12 cellular contexts compared by ENCODE assay signal in the genomic region with DNA sequence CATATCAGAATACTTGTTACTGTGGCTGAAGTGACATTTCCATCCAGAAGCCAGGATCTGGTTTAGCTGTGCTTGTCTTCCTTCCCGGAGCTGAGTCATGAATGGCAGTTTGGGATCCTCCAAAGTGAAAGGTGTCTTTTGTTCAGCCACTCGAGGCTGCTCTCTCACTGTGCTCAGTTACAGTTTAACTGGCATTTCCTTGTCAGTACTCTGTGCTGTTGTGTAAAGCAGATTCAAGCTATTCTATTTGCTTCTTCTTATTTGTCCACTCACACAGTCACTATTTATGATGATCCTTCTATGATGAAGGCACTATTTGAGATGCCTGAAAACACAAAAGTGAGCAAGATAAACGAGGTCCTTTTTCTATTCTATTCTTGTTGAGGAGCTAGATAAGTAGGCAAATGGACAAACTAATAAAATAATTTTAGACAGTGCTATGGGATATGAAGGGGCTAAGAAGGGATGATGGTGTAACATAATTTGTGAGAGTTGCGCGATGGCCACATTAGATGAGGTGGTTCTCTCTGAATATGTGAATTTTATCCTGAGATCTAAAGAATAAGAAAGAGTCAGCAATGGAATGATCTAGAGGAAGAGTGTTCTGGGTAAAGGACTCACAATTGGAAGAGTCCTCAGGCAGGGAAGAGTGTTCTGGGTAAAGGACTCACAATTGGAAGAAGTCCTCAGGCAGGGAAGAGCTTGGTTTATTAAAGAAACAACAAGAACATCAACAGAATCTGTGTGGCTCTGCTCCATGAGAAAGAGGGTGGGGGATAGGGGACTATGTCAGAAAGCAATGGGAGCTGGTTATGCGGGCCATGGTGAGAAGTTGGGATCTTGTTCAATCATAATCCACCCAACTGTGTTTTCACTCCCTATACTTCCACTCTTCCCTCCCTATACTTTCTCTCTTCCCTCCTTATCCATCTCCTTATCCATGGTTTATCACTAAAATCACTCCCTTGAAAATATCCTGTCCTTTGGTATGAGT. TPM values are rescaled to one million over a fixed set of nuclear protein-coding genes. Genes with fewer than 3 reads are reported as not detected.
DNase-seq lines count a peak whose midpoint lies in the region; ATAC-seq, FAIRE-seq and TF ChIP-seq lines count a peak whose summit lies in the region.
"Had no signal": no experiment of that assay in that cellular context is flagged by ENCODE, and none has a peak within 500 bp of the region (broad histone marks: within the 10 kb centered on the region; RNA-seq: fewer than 3 reads in every experiment).

No MANE protein-coding gene starts in this region.

- CTCF ChIA-PET in GM10248 (lab: Yijun Ruan, JAX), result interaction anchor here (1.1 to 1.3 kb wide), 2 partner anchors 29 to 30 kb away, joined by 3 to 4 read pairs; no protein-coding TSS in a partner anchor

- DNase-seq in ACHN, result peak; percentile 66
- DNase-seq in HCEC 1CT, result peak; percentile 44
- DNase-seq in brain microvascular endothelial cell, result no peak
- no peak for DNase-seq in lower lobe of right lung
- DNase-seq in GM10248 (ENCODE audit: extremely low spot score), result no peak
- no peak for DNase-seq in KG1 (lab: John Stamatoyannopoulos, UW)
- DNase-seq in GM12891 (ENCODE audit: insufficient read length, low spot score), result no peak
- DNase-seq: activated T-cell treated with anti-CD3 and anti-CD28 coated beads, Interleukin-2, amount 50 U/mL, for 24 hours; NCI-H1436 had no signal

- H3K27me3 ChIP-seq in brain microvascular endothelial cell (replicated peaks), result no peaks in the 10 kb centered on the region
- no peaks in the 10 kb centered on the region for H3K27me3 ChIP-seq in lower lobe of right lung (ENCODE audit: low read depth)

- no peak for FAIRE-seq in GM12891 (lab: Jason Lieb, UNC)

- POLR2A ChIA-PET in GM10248 (lab: Yijun Ruan, JAX), result no interaction called here

- TF ChIP-seq CTCF in brain microvascular endothelial cell (IDR thresholded peaks at IDR 0.05; ENCODE audit: low read depth, low read length, missing control alignments) (no peak), lower lobe of right lung (IDR thresholded peaks at IDR 0.05) (no peak), GM10248 (IDR thresholded peaks at IDR 0.05; ENCODE audit: control extremely low read depth, extremely low read depth, low read depth, missing control alignments) (no peak)

- H3K4me3 ChIP-seq in brain microvascular endothelial cell (ENCODE audit: low read depth, low read length) (no peak overlapping the region), lower lobe of right lung (no peak overlapping the region)
- H3K4me3 ChIP-seq: thoracic aorta had no signal

- H3K27ac ChIP-seq in brain microvascular endothelial cell (peak overlapping the region; percentile 87), lower lobe of right lung (peak overlapping the region; percentile 28)
- H3K27ac ChIP-seq: thoracic aorta had no signal

- peak; percentile 44 to 50 for ATAC-seq in lower lobe of right lung
- ATAC-seq in HG03521 (IDR thresholded peaks at IDR 0.05; ENCODE audit: unreplicated experiment), result no peak

- no peak for TF ChIP-seq POLR2A in GM12891 (IDR thresholded peaks at IDR 0.05; ENCODE audit: low read depth, low read length)

- in situ Hi-C loops in ACHN (cut with HindIII; ENCODE audit: low pct_ligation_motif_present, low pct_unique_long_range_greater_than_20kb, low sequenced_read_pairs) (no loop called here), brain microvascular endothelial cell (cut with HindIII; ENCODE audit: low pct_ligation_motif_present, low sequenced_read_pairs) (no loop called here)

- no peaks in the 10 kb centered on the region for H3K36me3 ChIP-seq in brain microvascular endothelial cell (replicated peaks)
- H3K36me3 ChIP-seq in lower lobe of right lung, result no peaks in the 10 kb centered on the region
- H3K36me3 ChIP-seq: thoracic aorta had no signal

- no peaks in the 10 kb centered on the region for H3K9me3 ChIP-seq in lower lobe of right lung
- H3K9me3 ChIP-seq: thoracic aorta had no signal

- intact Hi-C loops in lower lobe of right lung (cut with DNase I), result no loop called here

- H3K4me1 ChIP-seq in lower lobe of right lung, result peaks cover 16% of the 10 kb centered on the region

TF ChIP-seq in GM12891, 5 proteins besides CTCF, POLR2A, EP300 and RAD21:
- TF ChIP-seq POU2F2 (IDR thresholded peaks at IDR 0.05; ENCODE audit: low read depth, low read length) (no peak), TAF1 (IDR thresholded peaks at IDR 0.05; ENCODE audit: low read depth, low read length) (no peak), SPI1 (IDR thresholded peaks at IDR 0.05; ENCODE audit: low read depth, low read length) (no peak), PAX5 (IDR thresholded peaks at IDR 0.05; ENCODE audit: insufficient read depth, low read length, severe bottlenecking) (no peak)
TF ChIP-seq in GM12891: peak in this region for 0.

RNA-seq across cellular contexts. Expression of a gene that starts 40.1 kb away (rescaled TPM):
- total RNA-seq in lower lobe of right lung, result 0.21 TPM
- polyA plus RNA-seq in GM12891 (2012; ENCODE audit: low read depth, missing spikeins), result not detected
- total RNA-seq: liver, thoracic aorta had no signal
- polyA plus RNA-seq: liver had no signal

Comparison
In these comparisons a context has a peak if more than half of its experiments do, and no peak if none do; other contexts are left out.
1. DNase-seq: peak in ACHN (single experiment) and HCEC 1CT (single experiment); none in brain microvascular endothelial cell (single experiment), lower lobe of right lung (single experiment), GM10248 (single experiment), KG1 (single experiment) and GM12891 (single experiment).